In genomic region chr7:133185512-133185911, GRCh38 we compare ENCODE assay signal across 29 cellular contexts.
"Had no signal": no experiment of that assay in that cellular context is flagged by ENCODE, and none has a peak within 500 bp of the region (broad histone marks: within the 10 kb centered on the region; RNA-seq: fewer than 3 reads in every experiment).

No MANE protein-coding gene starts in this region.

- H3K27me3 Mint-ChIP-seq: progenitor cell of endocrine pancreas; stimulated activated naive CD8-positive, alpha-beta T cell treated with anti-CD3 and anti-CD28 coated beads, Interleukin-15, Interleukin-2, amounts not matched to agents 100 ng/mL and 50 ng/mL, for 24 hours had no signal

- H3K27me3 ChIP-seq: ovary, right lobe of liver, sigmoid colon, stomach, thyroid gland, tibial nerve, upper lobe of left lung, vagina had no signal

- H3K4me1 Mint-ChIP-seq: nephron progenitor cell; neural crest cell; stimulated activated effector memory CD8-positive, alpha-beta T cell treated with anti-CD3 and anti-CD28 coated beads, Interleukin-12 subunit alpha, Interleukin-12 subunit beta, amount 100 ng/mL, for 72 hours; stimulated activated naive B cell treated with anti-CD40 and anti-IgM and Interleukin-4, amounts not matched to agents 10 μg/mL and 1 μg/mL and 100 μg/mL, for 72 hours had no signal

- H3K4me3 Mint-ChIP-seq: natural killer cell treated with Interleukin-12 subunit alpha and Interleukin-12 subunit beta and Interleukin-15 and Interleukin-18, amount 100 ng/mL, for 72 hours; nephron progenitor cell; neural crest cell; stimulated activated effector memory CD8-positive, alpha-beta T cell treated with anti-CD3 and anti-CD28 coated beads, Interleukin-12 subunit alpha, Interleukin-12 subunit beta, amount 100 ng/mL, for 72 hours; stimulated activated naive B cell treated with anti-CD40 and anti-IgM and Interleukin-4, amounts not matched to agents 10 μg/mL and 1 μg/mL and 100 μg/mL, for 72 hours; stimulated activated naive CD8-positive, alpha-beta T cell treated with anti-CD3 and anti-CD28 coated beads, Interleukin-15, Interleukin-2, amounts not matched to agents 100 ng/mL and 50 ng/mL, for 24 hours had no signal

- H3K4me1 ChIP-seq: parathyroid adenoma, psoas muscle, right lobe of liver, sigmoid colon, stomach, thyroid gland, tibial nerve, upper lobe of left lung, vagina had no signal

- FAIRE-seq: small intestine, urothelium cell line had no signal

- H2AFZ ChIP-seq: parathyroid adenoma had no signal

- H3K36me3 Mint-ChIP-seq: natural killer cell treated with Interleukin-12 subunit alpha and Interleukin-12 subunit beta and Interleukin-15 and Interleukin-18, amount 100 ng/mL, for 72 hours; stimulated activated effector memory CD8-positive, alpha-beta T cell treated with anti-CD3 and anti-CD28 coated beads, Interleukin-12 subunit alpha, Interleukin-12 subunit beta, amount 100 ng/mL, for 72 hours; stimulated activated naive B cell treated with anti-CD40 and anti-IgM and Interleukin-4, amounts not matched to agents 10 μg/mL and 1 μg/mL and 100 μg/mL, for 72 hours had no signal

- H3K4me3 ChIP-seq: ovary, psoas muscle, right lobe of liver, sigmoid colon, stomach, thoracic aorta, thyroid gland, tibial nerve, upper lobe of left lung, vagina had no signal

- H3K79me2 ChIP-seq: parathyroid adenoma had no signal

- H3K9ac ChIP-seq: parathyroid adenoma had no signal

- H3K27ac ChIP-seq: ovary, parathyroid adenoma, psoas muscle, right lobe of liver, sigmoid colon, stomach, thoracic aorta, thyroid gland, tibial nerve, upper lobe of left lung, vagina had no signal

- H3K27ac Mint-ChIP-seq: natural killer cell treated with Interleukin-12 subunit alpha and Interleukin-12 subunit beta and Interleukin-15 and Interleukin-18, amount 100 ng/mL, for 72 hours; nephron progenitor cell; progenitor cell of endocrine pancreas; stimulated activated effector memory CD8-positive, alpha-beta T cell treated with anti-CD3 and anti-CD28 coated beads, Interleukin-12 subunit alpha, Interleukin-12 subunit beta, amount 100 ng/mL, for 72 hours; stimulated activated naive B cell treated with anti-CD40 and anti-IgM and Interleukin-4, amounts not matched to agents 10 μg/mL and 1 μg/mL and 100 μg/mL, for 72 hours; stimulated activated naive CD8-positive, alpha-beta T cell treated with anti-CD3 and anti-CD28 coated beads, Interleukin-15, Interleukin-2, amounts not matched to agents 100 ng/mL and 50 ng/mL, for 24 hours had no signal

- H3K36me3 ChIP-seq: ovary, right lobe of liver, sigmoid colon, stomach, thoracic aorta, thyroid gland, tibial nerve, upper lobe of left lung, vagina had no signal

- H3K9me3 ChIP-seq: ovary, psoas muscle, right lobe of liver, sigmoid colon, stomach, thoracic aorta, thyroid gland, tibial nerve, upper lobe of left lung, vagina had no signal

- ATAC-seq: natural killer cell treated with Interleukin-12 subunit alpha and Interleukin-12 subunit beta and Interleukin-15 and Interleukin-18, amount 100 ng/mL, for 72 hours; psoas muscle; right cardiac atrium; right lobe of liver; stimulated activated effector memory CD8-positive, alpha-beta T cell treated with anti-CD3 and anti-CD28 coated beads, Interleukin-12 subunit alpha, Interleukin-12 subunit beta, amount 100 ng/mL, for 72 hours; stimulated activated naive B cell treated with anti-CD40 and anti-IgM and Interleukin-4, amounts not matched to agents 10 μg/mL and 1 μg/mL and 100 μg/mL, for 72 hours had no signal

- H3K9me3 Mint-ChIP-seq: natural killer cell treated with Interleukin-12 subunit alpha and Interleukin-12 subunit beta and Interleukin-15 and Interleukin-18, amount 100 ng/mL, for 72 hours; nephron progenitor cell; neural crest cell; stimulated activated effector memory CD8-positive, alpha-beta T cell treated with anti-CD3 and anti-CD28 coated beads, Interleukin-12 subunit alpha, Interleukin-12 subunit beta, amount 100 ng/mL, for 72 hours; stimulated activated naive CD8-positive, alpha-beta T cell treated with anti-CD3 and anti-CD28 coated beads, Interleukin-15, Interleukin-2, amounts not matched to agents 100 ng/mL and 50 ng/mL, for 24 hours had no signal

- DNase-seq: nephron progenitor cell; occipital lobe; ovary; posterior cingulate gyrus; psoas muscle; right cardiac atrium; right lobe of liver; sigmoid colon; small intestine; stimulated activated CD4-positive, alpha-beta T cell treated with anti-CD3 and anti-CD28 coated beads, Interleukin-15, amount 100 ng/mL, for 24 hours; stimulated activated CD4-positive, alpha-beta T cell treated with anti-CD3 and anti-CD28 coated beads, Interleukin-2, amount 100 ng/mL, for 24 hours; stimulated activated CD4-positive, alpha-beta T cell treated with anti-CD3 and anti-CD28 coated beads, Interleukin-2, amount 100 ng/mL, for 48 hours; stimulated activated CD4-positive, alpha-beta T cell treated with anti-CD3 and anti-CD28 coated beads, Interleukin-4, amount 100 ng/mL, for 24 hours; stimulated activated naive B cell treated with anti-CD40 and anti-IgM and Interleukin-4, amounts not matched to agents 10 μg/mL and 1 μg/mL and 100 μg/mL, for 72 hours; stimulated activated naive CD4-positive, alpha-beta T cell treated with Interleukin-2 at 50 U/mL for 16 hours; stomach; thyroid gland; trophoblast cell; upper lobe of left lung had no signal
